ENCODE assay signal across 20 cellular contexts in the genomic region with DNA sequence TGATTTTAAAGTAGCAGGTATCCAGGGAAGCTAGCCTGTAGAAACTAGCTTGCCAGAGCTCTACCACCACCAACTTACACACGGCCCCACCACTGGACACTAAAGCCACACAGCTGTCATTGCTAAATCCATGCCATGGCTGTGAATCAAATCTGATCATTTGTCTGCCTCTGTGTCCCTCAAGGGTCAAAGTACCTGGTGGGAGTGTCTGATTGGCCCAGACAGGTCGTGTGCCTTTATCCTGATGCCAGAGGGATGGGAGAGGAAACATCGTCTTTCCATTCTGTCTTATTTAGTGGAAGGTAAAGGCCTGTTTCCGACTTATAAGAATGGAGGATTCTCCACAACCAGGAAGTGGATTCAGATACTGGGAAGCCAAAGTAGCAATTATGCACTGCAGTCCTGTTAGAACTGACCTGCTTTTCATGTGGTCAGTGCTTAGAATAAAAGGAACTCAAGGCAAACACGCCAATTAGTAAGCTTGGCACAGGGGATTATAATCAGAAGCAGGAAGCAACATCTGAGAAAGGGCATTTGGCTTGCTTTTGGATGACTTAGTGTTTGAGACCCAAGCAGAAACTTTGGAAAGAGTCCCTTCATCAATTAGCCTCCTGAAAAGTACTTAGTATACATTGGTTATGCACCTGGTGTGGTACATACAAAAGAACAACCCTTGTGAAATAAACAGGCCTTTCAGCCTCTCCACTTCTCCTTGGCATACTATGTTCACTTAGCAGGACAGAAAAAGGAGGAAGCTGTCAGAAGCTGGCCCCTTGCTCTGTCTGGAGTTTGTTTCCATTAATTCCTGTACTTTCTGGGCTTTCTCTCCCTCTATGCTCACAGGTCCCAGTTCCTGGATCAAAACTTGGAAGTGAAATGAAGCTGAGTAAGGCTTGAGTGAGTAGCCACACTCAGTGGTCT.
A peak's percentile ranks its signal among the peaks of the same experiment; 100 is the strongest.
DNase-seq lines count a peak whose midpoint lies in the region; ATAC-seq, FAIRE-seq and TF ChIP-seq lines count a peak whose summit lies in the region.
"Had no signal": no experiment of that assay in that cellular context is flagged by ENCODE, and none has a peak within 500 bp of the region (broad histone marks: within the 10 kb centered on the region; RNA-seq: fewer than 3 reads in every experiment).

No MANE protein-coding gene starts in this region.

- H3K27ac Mint-ChIP-seq in astrocyte (ENCODE audit: unreplicated experiment), result peak overlapping the region; percentile 26
- H3K27ac Mint-ChIP-seq: activated naive CD8-positive, alpha-beta T cell treated with anti-CD3 and anti-CD28 coated beads, Interleukin-2, amount 10 ng/mL, durations not matched to agents 7 days and 5 days; immature natural killer cell had no signal

- peaks cover 2% of the 10 kb centered on the region for H3K36me3 Mint-ChIP-seq in astrocyte (ENCODE audit: low read depth, unreplicated experiment)
- H3K36me3 Mint-ChIP-seq: activated naive CD8-positive, alpha-beta T cell treated with anti-CD3 and anti-CD28 coated beads, Interleukin-2, amount 10 ng/mL, durations not matched to agents 7 days and 5 days; immature natural killer cell had no signal

- in situ Hi-C loops in brain microvascular endothelial cell (cut with HindIII; ENCODE audit: low pct_ligation_motif_present, low sequenced_read_pairs), result no loop called here

- H2AFZ ChIP-seq in astrocyte (ENCODE audit: low read depth, low read length) (no peak overlapping the region), neuronal stem cell (ENCODE audit: low read length) (no peak overlapping the region)

- H2BK5ac ChIP-seq in neuronal stem cell (ENCODE audit: low read length), result no peak overlapping the region

- H3K27me3 ChIP-seq in astrocyte (ENCODE audit: insufficient read depth, low read length), result no peaks in the 10 kb centered on the region
- H3K27me3 ChIP-seq in neuronal stem cell (ENCODE audit: control insufficient read depth in 3 of 3, insufficient read depth in 3 of 3, low read depth in 1 of 3, low read length in 3 of 3), result no peaks in the 10 kb centered on the region
- no peaks in the 10 kb centered on the region for H3K27me3 ChIP-seq in brain microvascular endothelial cell (replicated peaks)
- H3K27me3 ChIP-seq: BLaER1 had no signal

- no peaks in the 10 kb centered on the region for H4K20me1 ChIP-seq in astrocyte (ENCODE audit: insufficient read depth, low read length)
- H4K20me1 ChIP-seq: BLaER1 had no signal

- H3K9me3 Mint-ChIP-seq in astrocyte (ENCODE audit: unreplicated experiment), result no peaks in the 10 kb centered on the region
- H3K9me3 Mint-ChIP-seq: immature natural killer cell had no signal

- H3K4me2 ChIP-seq in astrocyte (ENCODE audit: low read length), result no peak overlapping the region
- H3K4me2 ChIP-seq in neuronal stem cell (ENCODE audit: insufficient read depth, low read length, poor library complexity, severe bottlenecking), result no peak overlapping the region
- H3K4me2 ChIP-seq: BLaER1 had no signal

- TF ChIP-seq CTCF in astrocyte (IDR thresholded peaks at IDR 0.05; ENCODE audit: insufficient read depth, low read depth, low read length) (no peak), brain microvascular endothelial cell (IDR thresholded peaks at IDR 0.05; ENCODE audit: low read depth, low read length, missing control alignments) (no peak)

- H3K18ac ChIP-seq in neuronal stem cell (ENCODE audit: low read length), result peak overlapping the region; percentile 67

- H3K4me3 Mint-ChIP-seq in astrocyte (ENCODE audit: unreplicated experiment), result no peak overlapping the region
- H3K4me3 Mint-ChIP-seq: activated naive CD8-positive, alpha-beta T cell treated with anti-CD3 and anti-CD28 coated beads, Interleukin-2, amount 10 ng/mL, durations not matched to agents 7 days and 5 days; immature natural killer cell had no signal

- H3K9ac ChIP-seq in astrocyte (ENCODE audit: low read length), result no peak overlapping the region
- no peak overlapping the region for H3K9ac ChIP-seq in neuronal stem cell (ENCODE audit: low read depth, low read length, poor library complexity)
- H3K9ac ChIP-seq: BLaER1 had no signal

- no peak overlapping the region for H3K27ac ChIP-seq in astrocyte (ENCODE audit: low read depth, low read length)
- H3K27ac ChIP-seq in neuronal stem cell (replicated peaks; ENCODE audit: low read length), result peak overlapping the region; percentile 29
- no peak overlapping the region for H3K27ac ChIP-seq in brain microvascular endothelial cell
- H3K27ac ChIP-seq: BLaER1, skin epidermis had no signal

- no peak overlapping the region for H2AK5ac ChIP-seq in neuronal stem cell (ENCODE audit: low read depth, low read length)

- H3K23ac ChIP-seq in neuronal stem cell (ENCODE audit: low read depth, low read length, poor library complexity), result no peak overlapping the region

- H3K4me1 ChIP-seq in astrocyte (ENCODE audit: insufficient read depth, low read length), result peaks cover 2% of the 10 kb centered on the region
- peaks cover 0 to 11% of the 10 kb centered on the region in 2 donors for H3K4me1 ChIP-seq in neuronal stem cell (ENCODE audit: control insufficient read depth in 2 of 2, insufficient read depth in 1 of 2, low read depth in 1 of 2, low read length in 2 of 2)

- H3K4ac ChIP-seq in neuronal stem cell (ENCODE audit: low read length), result no peak overlapping the region

- DNase-seq in DMS79 (lab: John Stamatoyannopoulos, UW) (peak; percentile 36), NCI-H1092 (lab: John Stamatoyannopoulos, UW) (peak; percentile 3), astrocyte (ENCODE audit: low read depth) (no peak), neuronal stem cell (ENCODE audit: low spot score) (no peak), NCI-H1436 (lab: John Stamatoyannopoulos, UW) (no peak), brain microvascular endothelial cell (no peak)
- DNase-seq: activated CD4-positive, alpha-beta T cell treated with anti-CD3 and anti-CD28 coated beads for 4 hours; activated naive CD8-positive, alpha-beta T cell treated with anti-CD3 and anti-CD28 coated beads, Interleukin-2, amount 10 ng/mL, durations not matched to agents 7 days and 5 days; cerebellar nuclear complex; H7; immature natural killer cell; NCI-H524 treated with DMSO at 0.1 percent for 48 hours; stimulated activated naive CD8-positive, alpha-beta T cell treated with anti-CD3 and anti-CD28 coated beads, Interleukin-15, Interleukin-2, amounts not matched to agents 100 U/mL and 50 U/mL, for 24 hours had no signal

- H4K8ac ChIP-seq in neuronal stem cell (ENCODE audit: low read depth, low read length), result no peak overlapping the region

- peaks cover 2% of the 10 kb centered on the region for H3K4me1 Mint-ChIP-seq in astrocyte (ENCODE audit: low read depth, unreplicated experiment)
- H3K4me1 Mint-ChIP-seq: immature natural killer cell had no signal

- H3K14ac ChIP-seq in neuronal stem cell (ENCODE audit: low read length), result no peak overlapping the region

- H2BK15ac ChIP-seq in neuronal stem cell (ENCODE audit: low read length), result no peak overlapping the region

- no peak overlapping the region for H2BK12ac ChIP-seq in neuronal stem cell (ENCODE audit: low read length)

- no peak overlapping the region for H2BK120ac ChIP-seq in neuronal stem cell (ENCODE audit: low read depth, low read length)

- H3K9me3 ChIP-seq in astrocyte (ENCODE audit: insufficient read depth, low read depth, low read length) (no peaks in the 10 kb centered on the region), neuronal stem cell (replicated peaks in 1 of 2; ENCODE audit: control insufficient read depth in 2 of 2, insufficient read depth in 1 of 2, low read depth in 1 of 2, low read length in 2 of 2) (peaks cover 0 to 2% of the 10 kb centered on the region in 2 donors)

- no peak overlapping the region for H3K4me3 ChIP-seq in astrocyte (ENCODE audit: insufficient read depth, low read depth, low read length)
- no peak overlapping the region for H3K4me3 ChIP-seq in neuronal stem cell (ENCODE audit: low read length in 2 of 2)
- no peak overlapping the region for H3K4me3 ChIP-seq in brain microvascular endothelial cell (ENCODE audit: low read depth, low read length)
- H3K4me3 ChIP-seq: BLaER1, skin epidermis had no signal

- H3K79me1 ChIP-seq in neuronal stem cell (ENCODE audit: low read depth, low read length), result no peaks in the 10 kb centered on the region

- no peak for FAIRE-seq in astrocyte (lab: Jason Lieb, UNC)
- FAIRE-seq: endometrium, HepG2, urothelium cell line had no signal

- ATAC-seq in GM19452 (IDR thresholded peaks at IDR 0.05; ENCODE audit: unreplicated experiment) (no peak), HG03565 (IDR thresholded peaks at IDR 0.05; ENCODE audit: unreplicated experiment) (no peak)
- ATAC-seq: HepG2; stimulated activated naive CD8-positive, alpha-beta T cell treated with anti-CD3 and anti-CD28 coated beads, Interleukin-15, Interleukin-2, amounts not matched to agents 100 U/mL and 50 U/mL, for 24 hours had no signal

- no peaks in the 10 kb centered on the region for H3K27me3 Mint-ChIP-seq in astrocyte (ENCODE audit: low read depth, unreplicated experiment)
- H3K27me3 Mint-ChIP-seq: activated naive CD8-positive, alpha-beta T cell treated with anti-CD3 and anti-CD28 coated beads, Interleukin-2, amount 10 ng/mL, durations not matched to agents 7 days and 5 days had no signal

- H3K36me3 ChIP-seq in astrocyte (ENCODE audit: insufficient read depth, low read length), result no peaks in the 10 kb centered on the region
- H3K36me3 ChIP-seq in neuronal stem cell (replicated peaks in 1 of 2; ENCODE audit: control insufficient read depth in 2 of 2, insufficient read depth in 2 of 2, low read length in 2 of 2), result no peaks in the 10 kb centered on the region
- H3K36me3 ChIP-seq in brain microvascular endothelial cell (replicated peaks), result no peaks in the 10 kb centered on the region
- H3K36me3 ChIP-seq: BLaER1 had no signal

- H4K91ac ChIP-seq in neuronal stem cell (ENCODE audit: low read depth, low read length, poor library complexity), result no peak overlapping the region

- H3K79me2 ChIP-seq in astrocyte (ENCODE audit: insufficient read depth, low read length), result no peaks in the 10 kb centered on the region

- no CpG with 5 or more reads among the region's 5 CpGs for WGBS in neuronal stem cell (ENCODE audit: extremely low coverage in 2 of 2, insufficient read length in 2 of 2, insufficient replicate concordance in 1 of 2), 2 donors

Comparison
In these comparisons a context has a peak if more than half of its experiments do, and no peak if none do; other contexts are left out.
1. DNase-seq: peak in DMS79 (single experiment) and NCI-H1092 (single experiment); none in astrocyte (single experiment), neuronal stem cell (single experiment), NCI-H1436 (single experiment) and brain microvascular endothelial cell (single experiment).